ENCODE assay signal across 11 cellular contexts in the genomic region with DNA sequence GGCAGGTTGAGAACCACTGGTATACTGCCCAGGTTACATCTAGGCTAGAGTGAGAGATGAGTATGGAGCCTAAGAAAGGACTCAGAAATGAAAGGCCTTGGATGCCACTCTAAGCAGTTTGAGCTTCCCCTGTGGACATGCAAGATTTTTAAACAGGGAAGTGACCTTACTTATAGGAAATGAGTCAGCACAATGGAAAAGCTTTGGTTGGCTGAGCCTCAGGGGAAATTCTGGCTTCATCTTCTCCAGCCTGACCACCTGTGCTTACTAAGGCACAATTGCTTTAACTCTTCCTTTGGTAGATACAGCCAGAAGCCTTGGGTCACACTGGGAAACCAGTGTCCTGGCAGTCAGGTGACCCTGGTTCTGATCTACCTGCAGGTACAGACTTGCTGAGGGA.
A peak's percentile ranks its signal among the peaks of the same experiment; 100 is the strongest.
DNase-seq lines count a peak whose midpoint lies in the region; ATAC-seq and TF ChIP-seq lines count a peak whose summit lies in the region.
"Had no signal": no experiment of that assay in that cellular context is flagged by ENCODE, and none has a peak within 500 bp of the region (broad histone marks: within the 10 kb centered on the region; RNA-seq: fewer than 3 reads in every experiment).

No MANE protein-coding gene starts in this region.

- H3K4me1 ChIP-seq in right atrium auricular region (peaks cover 0 to 26% of the 10 kb centered on the region in 2 donors), KMS-11 (ENCODE audit: low read depth, poor library complexity, severe bottlenecking) (peaks cover 20% of the 10 kb centered on the region), thymus (ENCODE audit: control insufficient read depth, insufficient read depth, low read length) (no peaks in the 10 kb centered on the region)

- H3K79me2 ChIP-seq in KMS-11 (ENCODE audit: insufficient read depth, low read depth), result no peaks in the 10 kb centered on the region

- peak overlapping the region; percentile 46; the same call in 1 of the 2 replicates for H3K4me2 ChIP-seq in KMS-11
- H3K4me2 ChIP-seq: SK-N-SH had no signal

- peak overlapping the region; percentile 4; the same call in 1 of the 2 replicates for H3K9ac ChIP-seq in KMS-11
- H3K9ac ChIP-seq: SK-N-SH had no signal

- CTCF ChIA-PET in MCF 10A (lab: Yijun Ruan, JAX), result interaction anchor here (0.5 kb wide), 1 partner anchor 13 kb away, joined by 3 read pairs; no protein-coding TSS in a partner anchor

- peak overlapping the region; percentile 30; the same call in 1 of the 2 replicates for H2AFZ ChIP-seq in KMS-11 (ENCODE audit: low read depth)

- TF ChIP-seq CTCF in right atrium auricular region (IDR thresholded peaks at IDR 0.05) (no peak), KMS-11 (conservative IDR thresholded peaks at IDR 0.05; ENCODE audit: low read depth, low read length) (no peak), MCF 10A (IDR thresholded peaks at IDR 0.05; ENCODE audit: unreplicated experiment) (no peak)

- no TSS peak for BruUV-seq in MCF 10A (replicated peaks; lab: Mats Ljungman, UMichigan)

- H3K4me3 Mint-ChIP-seq in MCF 10A (ENCODE audit: unreplicated experiment), result no peak overlapping the region

- intact Hi-C loops in left ventricle myocardium superior (cut with micrococcal nuclease), result no loop called here
- intact Hi-C loops in MCF 10A (cut with micrococcal nuclease), result no loop called here

- H3K27ac ChIP-seq in right atrium auricular region, result no peak overlapping the region
- peak overlapping the region; percentile 26; the same call in 1 of the 2 replicates for H3K27ac ChIP-seq in KMS-11
- peak overlapping the region; percentile 8 for H3K27ac ChIP-seq in thymus (ENCODE audit: low read depth)

- no peaks in the 10 kb centered on the region for H3K27me3 Mint-ChIP-seq in MCF 10A (ENCODE audit: insufficient read depth, unreplicated experiment)

- peaks cover 32% of the 10 kb centered on the region for H3K4me1 Mint-ChIP-seq in MCF 10A (ENCODE audit: insufficient read depth, unreplicated experiment)

- H3K27ac Mint-ChIP-seq in MCF 10A (ENCODE audit: low read depth, unreplicated experiment), result peak overlapping the region; percentile 65

- H3K36me3 ChIP-seq in right atrium auricular region (no peaks in the 10 kb centered on the region), KMS-11 (ENCODE audit: insufficient read depth) (no peaks in the 10 kb centered on the region), thymus (ENCODE audit: control insufficient read depth, insufficient read depth) (no peaks in the 10 kb centered on the region)

- POLR2A ChIA-PET in MCF 10A (lab: Yijun Ruan, JAX), result interaction anchor here (0.7 kb wide), 1 partner anchor 242 kb away, joined by 3 read pairs; no protein-coding TSS in a partner anchor

- DNase-seq in left ventricle myocardium superior, result no peak
- no peak for DNase-seq in right atrium auricular region (ENCODE audit: low spot score)
- DNase-seq in MCF 10A (ENCODE audit: unreplicated experiment), result peak; percentile 78
- no peak for DNase-seq in NCI-H2081 treated with DMSO at 0.1 percent for 48 hours (lab: John Stamatoyannopoulos, UW)
- DNase-seq in GM03348 (ENCODE audit: low spot score), result no peak
- DNase-seq: activated naive CD4-positive, alpha-beta T cell; head of caudate nucleus; SK-N-SH had no signal

- H3K36me3 Mint-ChIP-seq in MCF 10A (ENCODE audit: insufficient read depth, unreplicated experiment), result no peaks in the 10 kb centered on the region

- H3K9me3 Mint-ChIP-seq in MCF 10A (ENCODE audit: unreplicated experiment), result no peaks in the 10 kb centered on the region

- H3K27me3 ChIP-seq in right atrium auricular region (no peaks in the 10 kb centered on the region), KMS-11 (ENCODE audit: insufficient read depth, low read depth) (no peaks in the 10 kb centered on the region), thymus (ENCODE audit: control insufficient read depth, insufficient read depth) (no peaks in the 10 kb centered on the region)

- H4K20me1 ChIP-seq in KMS-11 (ENCODE audit: insufficient read depth), result no peaks in the 10 kb centered on the region

- H3K9me3 ChIP-seq in right atrium auricular region, result no peaks in the 10 kb centered on the region
- H3K9me3 ChIP-seq in thymus (ENCODE audit: control insufficient read depth), result no peaks in the 10 kb centered on the region
- H3K9me3 ChIP-seq: SK-N-SH had no signal

- H3K4me3 ChIP-seq in right atrium auricular region (no peak overlapping the region), KMS-11 (IDR thresholded peaks at IDR 0.05; ENCODE audit: insufficient read depth, low read depth, low read length) (no peak overlapping the region), thymus (ENCODE audit: low read length) (no peak overlapping the region)

- ATAC-seq in left ventricle myocardium superior (peak; percentile 29), GM19035 (IDR thresholded peaks at IDR 0.05; ENCODE audit: unreplicated experiment) (no peak)

Comparison
In these comparisons a context has a peak if more than half of its experiments do, and no peak if none do; other contexts are left out.
1. H3K27ac ChIP-seq: peak in KMS-11 (single experiment) and thymus (single experiment); none in right atrium auricular region (0 of 2).